ENCODE assay signal across 23 cellular contexts in the genomic region with DNA sequence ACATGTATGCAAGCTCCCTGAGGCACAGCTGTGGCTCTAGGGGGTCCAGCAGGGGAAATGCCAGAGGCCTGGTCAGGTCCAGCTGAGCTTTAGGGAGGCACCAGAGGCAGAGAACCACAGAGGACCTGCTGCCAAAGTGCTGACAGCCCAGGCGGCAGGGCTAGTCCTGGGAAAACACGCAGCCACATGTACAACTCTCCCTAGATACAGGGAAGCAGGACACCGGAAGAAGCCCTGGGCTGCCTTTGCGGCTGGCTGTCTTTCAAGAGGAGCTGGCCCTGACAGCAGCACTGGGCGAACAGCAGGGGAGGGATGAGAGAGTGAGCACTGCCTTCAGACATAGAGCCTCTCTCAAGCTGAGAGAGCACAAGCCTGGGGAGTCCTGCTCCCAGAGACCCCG. TPM values are rescaled to one million over a fixed set of nuclear protein-coding genes. Genes with fewer than 3 reads are reported as not detected.
A peak's percentile ranks its signal among the peaks of the same experiment; 100 is the strongest.
DNase-seq lines count a peak whose midpoint lies in the region; ATAC-seq and TF ChIP-seq lines count a peak whose summit lies in the region.
"Had no signal": no experiment of that assay in that cellular context is flagged by ENCODE, and none has a peak within 500 bp of the region (broad histone marks: within the 10 kb centered on the region; RNA-seq: fewer than 3 reads in every experiment).

No MANE protein-coding gene starts in this region.

- H3K9me3 ChIP-seq in heart left ventricle, result no peaks in the 10 kb centered on the region

- no peaks in the 10 kb centered on the region for H3K9me3 Mint-ChIP-seq in T-helper 2 cell treated with Interferon-gamma antibody and Interleukin-4, amounts not matched to agents 5 μg/mL and 100 μg/mL, for 36 hours
- H3K9me3 Mint-ChIP-seq in chondrocyte (ENCODE audit: low read depth), result no peaks in the 10 kb centered on the region
- H3K9me3 Mint-ChIP-seq: activated naive CD8-positive, alpha-beta T cell treated with anti-CD3 and anti-CD28 coated beads for 36 hours; activated T-cell treated with anti-CD3 and anti-CD28 coated beads, Interleukin-2, amount 50 U/mL, for 4 hours; brain; GM23338; immature natural killer cell had no signal

- no peaks in the 10 kb centered on the region for H3K27me3 Mint-ChIP-seq in T-helper 2 cell treated with Interferon-gamma antibody and Interleukin-4, amounts not matched to agents 5 μg/mL and 100 μg/mL, for 36 hours (ENCODE audit: low read depth)
- no peaks in the 10 kb centered on the region for H3K27me3 Mint-ChIP-seq in chondrocyte (ENCODE audit: low read depth)
- H3K27me3 Mint-ChIP-seq: activated naive CD8-positive, alpha-beta T cell treated with anti-CD3 and anti-CD28 coated beads for 36 hours; B cell; brain had no signal

- no peak for TF ChIP-seq POLR2A in heart left ventricle (IDR thresholded peaks at IDR 0.05)

- no peak for DNase-seq in T-helper 2 cell treated with Interferon-gamma antibody and Interleukin-4, amounts not matched to agents 5 μg/mL and 100 μg/mL, for 36 hours (ENCODE audit: low spot score)
- DNase-seq in T-helper 2 cell (no peak), chondrocyte (ENCODE audit: low spot score) (no peak), heart left ventricle (peak; percentile 68 to 87 (median 79)), sciatic nerve (ENCODE audit: low spot score) (no peak), NAMALWA (ENCODE audit: low spot score) (no peak), inferior parietal cortex (ENCODE audit: extremely low spot score) (no peak)
- DNase-seq: activated naive CD8-positive, alpha-beta T cell treated with anti-CD3 and anti-CD28 coated beads for 36 hours; activated T-cell treated with anti-CD3 and anti-CD28 coated beads, Interleukin-2, amount 50 U/mL, for 4 hours; Calu3; immature natural killer cell; NCI-H1105 treated with DMSO at 0.1 percent for 48 hours; NCI-H2107; NCI-H510A treated with DMSO at 0.1 percent for 48 hours; stimulated activated CD4-positive, alpha-beta T cell treated with anti-CD3 and anti-CD28 coated beads, Interleukin-1b, Interleukin-23, amount 100 ng/mL, for 48 hours; T-helper 1 cell; WERI-Rb-1 had no signal

- H3K27ac Mint-ChIP-seq in T-helper 2 cell treated with Interferon-gamma antibody and Interleukin-4, amounts not matched to agents 5 μg/mL and 100 μg/mL, for 36 hours, result peak overlapping the region; percentile 6
- peak overlapping the region; percentile 73 for H3K27ac Mint-ChIP-seq in chondrocyte (ENCODE audit: unreplicated experiment)
- H3K27ac Mint-ChIP-seq: activated naive CD8-positive, alpha-beta T cell treated with anti-CD3 and anti-CD28 coated beads for 36 hours; B cell; brain; GM23338; immature natural killer cell had no signal

- intact Hi-C loops in heart left ventricle (cut with DNase I) (no loop called here), sciatic nerve (cut with DNase I) (no loop called here)

- TF ChIP-seq CTCF in chondrocyte (IDR thresholded peaks at IDR 0.05) (no peak), heart left ventricle (IDR thresholded peaks at IDR 0.05) (no peak)

- peaks cover 0 to 39% (median 19%) of the 10 kb centered on the region in 12 donors for H3K4me1 ChIP-seq in heart left ventricle

- peaks cover 0 to 64% (median 35%) of the 10 kb centered on the region in 9 donors for H3K36me3 ChIP-seq in heart left ventricle
- H3K36me3 ChIP-seq: WERI-Rb-1 had no signal

- peaks cover 28% of the 10 kb centered on the region for H3K36me3 Mint-ChIP-seq in T-helper 2 cell treated with Interferon-gamma antibody and Interleukin-4, amounts not matched to agents 5 μg/mL and 100 μg/mL, for 36 hours (ENCODE audit: low read depth)
- peaks cover 13% of the 10 kb centered on the region for H3K36me3 Mint-ChIP-seq in chondrocyte (ENCODE audit: low read depth)

- peak overlapping the region; percentile 38 to 84 (median 70) for H3K27ac ChIP-seq in heart left ventricle
- H3K27ac ChIP-seq: 22Rv1, WERI-Rb-1 had no signal

- H3K4me3 ChIP-seq in heart left ventricle, result no peak overlapping the region
- H3K4me3 ChIP-seq: GM23338, lung had no signal

- 43 to 60% (median 51%) methylated on average over 5 to 6 of the region's 6 CpGs for WGBS in heart left ventricle, 4 donors

- H3K4me1 Mint-ChIP-seq in T-helper 2 cell treated with Interferon-gamma antibody and Interleukin-4, amounts not matched to agents 5 μg/mL and 100 μg/mL, for 36 hours (ENCODE audit: low read depth), result no peaks in the 10 kb centered on the region
- peaks cover 8% of the 10 kb centered on the region for H3K4me1 Mint-ChIP-seq in chondrocyte (ENCODE audit: low read depth)
- H3K4me1 Mint-ChIP-seq: activated naive CD8-positive, alpha-beta T cell treated with anti-CD3 and anti-CD28 coated beads for 36 hours; B cell; immature natural killer cell had no signal

- ATAC-seq in heart left ventricle (peak; percentile 85 to 92 (median 90)), sciatic nerve (peak; percentile 46), HG02588 (IDR thresholded peaks at IDR 0.05; ENCODE audit: unreplicated experiment) (no peak)
- ATAC-seq: activated T-cell treated with anti-CD3 and anti-CD28 coated beads, Interleukin-2, amount 50 U/mL, for 4 hours; GM23338 had no signal

- no peaks in the 10 kb centered on the region for H3K27me3 ChIP-seq in heart left ventricle

- no peak overlapping the region for H3K4me3 Mint-ChIP-seq in T-helper 2 cell treated with Interferon-gamma antibody and Interleukin-4, amounts not matched to agents 5 μg/mL and 100 μg/mL, for 36 hours
- no peak overlapping the region for H3K4me3 Mint-ChIP-seq in chondrocyte (ENCODE audit: unreplicated experiment)
- H3K4me3 Mint-ChIP-seq: activated naive CD8-positive, alpha-beta T cell treated with anti-CD3 and anti-CD28 coated beads for 36 hours; activated T-cell treated with anti-CD3 and anti-CD28 coated beads, Interleukin-2, amount 50 U/mL, for 4 hours; B cell; brain; GM23338; immature natural killer cell had no signal

RNA-seq across cellular contexts. Expression of a gene that starts 40.7 kb away (rescaled TPM):
- total RNA-seq in chondrocyte, result 13.9 to 19.3 TPM (median 14.8 TPM) in 3 replicates
- total RNA-seq in heart left ventricle, result 10 to 100 TPM in 3 of 9 donors, 1 to 10 TPM in 6; 5.4 to 16.2 (median 8.8) TPM
- polyA plus RNA-seq in heart left ventricle, result 1 to 10 TPM; 5.0 to 9.3 TPM
- 21.3 TPM for total RNA-seq in sciatic nerve

RNA-seq across cellular contexts. Expression of a gene that starts 43.6 kb away (rescaled TPM):
- total RNA-seq in chondrocyte, result 8.4 to 9.0 TPM (median 8.4 TPM) in 3 replicates
- total RNA-seq in heart left ventricle, result 10 to 100 TPM; 13.7 to 18.8 (median 15.5) TPM
- polyA plus RNA-seq in heart left ventricle, result 1 to 10 TPM; 3.4 to 9.6 TPM
- total RNA-seq in sciatic nerve, result 12.0 TPM

Comparison
In these comparisons a context has a peak if more than half of its experiments do, and no peak if none do; other contexts are left out.
1. DNase-seq: peak in heart left ventricle (5 of 5); none in T-helper 2 cell treated with Interferon-gamma antibody and Interleukin-4, amounts not matched to agents 5 μg/mL and 100 μg/mL, for 36 hours (single experiment), T-helper 2 cell (0 of 5), chondrocyte (single experiment), sciatic nerve (single experiment), NAMALWA (single experiment) and inferior parietal cortex (single experiment).